Comparison of ENCODE assay signal across 12 cellular contexts in the genomic region with DNA sequence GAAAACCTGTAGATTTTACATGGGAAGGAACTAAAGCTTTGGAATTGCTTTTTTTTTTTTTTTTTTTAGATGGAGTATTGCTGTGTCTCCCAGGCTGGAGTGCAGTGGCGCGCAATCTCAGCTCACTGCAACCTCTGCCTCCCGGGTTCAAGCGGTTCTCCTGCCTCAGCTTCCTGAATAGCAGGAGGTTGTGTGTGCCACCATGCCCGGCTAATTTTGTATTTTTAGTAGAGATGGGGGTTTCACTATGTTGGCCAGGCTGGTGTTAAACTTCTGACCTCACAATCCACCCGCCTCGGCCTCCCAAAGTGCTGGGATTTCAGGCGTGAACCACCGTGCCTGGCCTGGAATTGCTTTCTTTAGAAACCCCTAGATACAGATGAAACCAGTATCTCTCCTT. TPM values are rescaled to one million over a fixed set of nuclear protein-coding genes. Genes with fewer than 3 reads are reported as not detected.
"Had no signal": no experiment of that assay in that cellular context is flagged by ENCODE, and none has a peak within 500 bp of the region (broad histone marks: within the 10 kb centered on the region; RNA-seq: fewer than 3 reads in every experiment).

No MANE protein-coding gene starts in this region.

RNA-seq across cellular contexts. Expression of a gene that starts 39.7 kb away (rescaled TPM):
- total RNA-seq: activated B cell treated with CpG ODN at 0.5 μM for 24 hours; activated CD8-positive, alpha-beta memory T cell treated with anti-CD3 and anti-CD28 coated beads, Interleukin-2, amount 10 ng/mL, durations not matched to agents 7 days and 5 days; activated CD8-positive, alpha-beta T cell treated with anti-CD3 and anti-CD28 coated beads for 36 hours; activated naive CD8-positive, alpha-beta T cell treated with anti-CD3 and anti-CD28 coated beads, Interleukin-2, amount 10 ng/mL, durations not matched to agents 7 days and 5 days; activated T-cell treated with anti-CD3 and anti-CD28 coated beads, Interleukin-2, amount 50 U/mL, for 72 hours; astrocyte; endodermal cell; left ventricle myocardium superior; mammary epithelial cell; pulmonary artery endothelial cell; right atrium auricular region had no signal
- polyA plus RNA-seq: mammary epithelial cell, neural cell had no signal
